Comparison of ENCODE assay signal across 9 cellular contexts in genomic region chr10:43140414-43140813, GRCh38. TPM values are rescaled to one million over a fixed set of nuclear protein-coding genes. Genes with fewer than 3 reads are reported as not detected.
DNase-seq lines count a peak whose midpoint lies in the region; ATAC-seq and TF ChIP-seq lines count a peak whose summit lies in the region.
"Had no signal": no experiment of that assay in that cellular context is flagged by ENCODE, and none has a peak within 500 bp of the region (broad histone marks: within the 10 kb centered on the region; RNA-seq: fewer than 3 reads in every experiment).

No MANE protein-coding gene starts in this region.

- no peak overlapping the region for H3K4me3 ChIP-seq in ascending aorta

- peaks cover 68% of the 10 kb centered on the region for H3K4me1 Mint-ChIP-seq in CD4-positive, alpha-beta T cell (ENCODE audit: low read depth)
- H3K4me1 Mint-ChIP-seq in nephron: peaks cover 56% of the 10 kb centered on the region

- H3K27ac ChIP-seq in CD4-positive, alpha-beta T cell (ENCODE audit: low read depth, low read length): peak overlapping the region; percentile 4
- peak overlapping the region; percentile 25 to 92 for H3K27ac ChIP-seq in ascending aorta
- H3K27ac ChIP-seq: parathyroid adenoma had no signal

- peaks cover 12% of the 10 kb centered on the region for H3K36me3 Mint-ChIP-seq in CD4-positive, alpha-beta T cell (ENCODE audit: low read depth)
- no peaks in the 10 kb centered on the region for H3K36me3 Mint-ChIP-seq in nephron (ENCODE audit: low read depth)

- no peak for DNase-seq in CD4-positive, alpha-beta T cell
- peak; percentile 72 for DNase-seq in HS-5 (ENCODE audit: low read depth)
- no peak for DNase-seq in ascending aorta (ENCODE audit: low spot score in 2 of 2)
- no peak for DNase-seq in DMS153 (lab: John Stamatoyannopoulos, UW)
- DNase-seq in left colon: no peak
- DNase-seq in Right ventricle myocardium inferior (ENCODE audit: missing footprints): no peak

- H3K9me3 ChIP-seq in CD4-positive, alpha-beta T cell (ENCODE audit: control insufficient read depth, low read length): no peaks in the 10 kb centered on the region
- no peaks in the 10 kb centered on the region for H3K9me3 ChIP-seq in ascending aorta

- H3K9me3 Mint-ChIP-seq in CD4-positive, alpha-beta T cell: no peaks in the 10 kb centered on the region
- no peaks in the 10 kb centered on the region for H3K9me3 Mint-ChIP-seq in nephron

- H3K36me3 ChIP-seq in ascending aorta: no peaks in the 10 kb centered on the region

- ATAC-seq in CD4-positive, alpha-beta T cell (ENCODE audit: poor library complexity): peak; percentile 41
- ATAC-seq in GM21390 (IDR thresholded peaks at IDR 0.05; ENCODE audit: unreplicated experiment): peak; percentile 50
- no peak for ATAC-seq in left colon
- ATAC-seq in Right ventricle myocardium inferior: no peak

- H3K4me1 ChIP-seq in ascending aorta: peaks cover 0 to 15% of the 10 kb centered on the region in 2 donors

- TF ChIP-seq CTCF in CD4-positive, alpha-beta T cell (IDR thresholded peaks at IDR 0.05): no peak
- no peak for TF ChIP-seq CTCF in ascending aorta (IDR thresholded peaks at IDR 0.05)
- TF ChIP-seq CTCF in nephron (IDR thresholded peaks at IDR 0.05; ENCODE audit: unreplicated experiment in 3 of 3): no peak

- POLR2A ChIA-PET in CD4-positive, alpha-beta T cell (lab: Charles Lee): interaction anchor here (0.6 to 3.9 kb wide), 10 partner anchors 10 to 501 kb away, joined by 3 to 41 read pairs (median 4); partner anchors contain the start of gene ZNF33B

- intact Hi-C loops in CD4-positive, alpha-beta T cell (cut with DNase I, micrococcal nuclease): loop anchor here in 1 of 2 experiments (5.0 kb wide), 1 partner anchor 37 kb away; no protein-coding TSS in a partner anchor
- intact Hi-C loops in ascending aorta (cut with DNase I): no loop called here
- intact Hi-C loops in left colon (cut with DNase I, micrococcal nuclease): no loop called here
- intact Hi-C loops in Right ventricle myocardium inferior (cut with DNase I): no loop called here

- H3K27me3 Mint-ChIP-seq in CD4-positive, alpha-beta T cell: no peaks in the 10 kb centered on the region
- no peaks in the 10 kb centered on the region for H3K27me3 Mint-ChIP-seq in nephron (ENCODE audit: low read depth)

- no peaks in the 10 kb centered on the region for H3K27me3 ChIP-seq in CD4-positive, alpha-beta T cell (ENCODE audit: control insufficient read depth, insufficient read depth, low read length)
- H3K27me3 ChIP-seq in ascending aorta: no peaks in the 10 kb centered on the region

- peak overlapping the region; percentile 62 for H3K4me3 Mint-ChIP-seq in CD4-positive, alpha-beta T cell
- peak overlapping the region; percentile 22 to 58 (median 42) for H3K4me3 Mint-ChIP-seq in nephron

- peak overlapping the region; percentile 96 for H3K27ac Mint-ChIP-seq in CD4-positive, alpha-beta T cell
- peak overlapping the region in 2 of 3 experiments; percentile 8 to 18 for H3K27ac Mint-ChIP-seq in nephron

- CTCF ChIA-PET in CD4-positive, alpha-beta T cell (lab: Charles Lee): interaction anchor here (1.3 to 1.4 kb wide), 2 partner anchors 14 to 20 kb away, joined by 3 to 4 read pairs; no protein-coding TSS in a partner anchor

RNA-seq across cellular contexts. Expression of gene CSGALNACT2, which starts 2.2 kb away (rescaled TPM):
- 10 to 100 TPM; 59.4 to 60.9 TPM for total RNA-seq in CD4-positive, alpha-beta T cell
- total RNA-seq in ascending aorta: 19.7 TPM
- 1 to 10 TPM; 4.7 to 6.7 TPM for total RNA-seq in left colon
- 8.1 TPM for total RNA-seq in Right ventricle myocardium inferior

Comparison
In these comparisons a context has a peak if more than half of its experiments do, and no peak if none do; other contexts are left out.
1. ATAC-seq: peak in CD4-positive, alpha-beta T cell (single experiment) and GM21390 (single experiment); none in left colon (single experiment) and Right ventricle myocardium inferior (single experiment).